7 cellular contexts compared by ENCODE assay signal in genomic region chr20:34558320-34559202, GRCh38. TPM values are rescaled to one million over a fixed set of nuclear protein-coding genes. Genes with fewer than 3 reads are reported as not detected.
A peak's percentile ranks its signal among the peaks of the same experiment; 100 is the strongest.
DNase-seq lines count a peak whose midpoint lies in the region; ATAC-seq and TF ChIP-seq lines count a peak whose summit lies in the region.

MAP1LC3A (plus strand) TSS chr20:34558718; CDS start chr20:34558869, 151 bp downstream.

- peak in 1 of 2 donors; percentile 5 for TF ChIP-seq POLR2A in sigmoid colon (IDR thresholded peaks at IDR 0.05)

- H3K4me3 ChIP-seq in HUES6 (ENCODE audit: low read depth, low read length) (peak within 1 kb of the TSS; percentile 78), WI38 (ENCODE audit: low read depth, low read length) (peak within 1 kb of the TSS; percentile 71), iPS-15b (ENCODE audit: low read depth, low read length) (peak within 1 kb of the TSS; percentile 75), sigmoid colon (peak within 1 kb of the TSS; percentile 70 to 94 (median 86))

- H3K4me3 Mint-ChIP-seq in MCF 10A (ENCODE audit: unreplicated experiment), result peak within 1 kb of the TSS; percentile 91

- H3K4me1 Mint-ChIP-seq in MCF 10A (ENCODE audit: insufficient read depth, unreplicated experiment), result peaks cover 21% of the 10 kb centered on the region

- H3K4me1 ChIP-seq in HUES6 (ENCODE audit: control insufficient read depth, insufficient read depth, low read length), result no peaks in the 10 kb centered on the region
- no peaks in the 10 kb centered on the region for H3K4me1 ChIP-seq in iPS-15b (ENCODE audit: control insufficient read depth, insufficient read depth, low read length)
- peaks cover 0 to 20% (median 12%) of the 10 kb centered on the region in 4 donors for H3K4me1 ChIP-seq in sigmoid colon

- H3K9me3 ChIP-seq in HUES6 (ENCODE audit: control insufficient read depth, insufficient read depth, low read depth, low read length), result no peaks in the 10 kb centered on the region
- H3K9me3 ChIP-seq in iPS-15b (ENCODE audit: control insufficient read depth, insufficient read depth, low read length), result no peaks in the 10 kb centered on the region
- no peaks in the 10 kb centered on the region for H3K9me3 ChIP-seq in sigmoid colon

- POLR2A ChIA-PET in MCF 10A (lab: Yijun Ruan, JAX), result interaction anchor here (0.6 to 1.7 kb wide), 6 partner anchors 11 to 223 kb away, joined by 3 to 11 read pairs (median 4); partner anchors contain the start of gene DYNLRB1

- BruUV-seq in MCF 10A (replicated peaks; lab: Mats Ljungman, UMichigan), result no TSS peak

- TF ChIP-seq CTCF in WI38 (IDR thresholded peaks at IDR 0.05; ENCODE audit: low read depth, low read length), result no peak
- no peak for TF ChIP-seq CTCF in MCF 10A (IDR thresholded peaks at IDR 0.05; ENCODE audit: unreplicated experiment)
- TF ChIP-seq CTCF in sigmoid colon (IDR thresholded peaks at IDR 0.05), result no peak

- H3K27me3 Mint-ChIP-seq in MCF 10A (ENCODE audit: insufficient read depth, unreplicated experiment), result no peaks in the 10 kb centered on the region

- ATAC-seq in GM18519 (IDR thresholded peaks at IDR 0.05; ENCODE audit: low FRiP score, unreplicated experiment), result peak; percentile 64

- WGBS in sigmoid colon, 2 donors, result 4 to 8% methylated on average over 100 of the region's 100 CpGs

- H3K36me3 ChIP-seq in HUES6 (ENCODE audit: control insufficient read depth, insufficient read depth, low read length) (0 out of 2 replicates have a peak, but pooled peaks cover 3% of the 10 kb centered on the region), iPS-15b (ENCODE audit: control insufficient read depth, insufficient read depth, low read length) (no peaks in the 10 kb centered on the region), sigmoid colon (no peaks in the 10 kb centered on the region)

- peak; percentile 79 for DNase-seq in MCF 10A (ENCODE audit: unreplicated experiment)
- peak; percentile 99 for DNase-seq in sigmoid colon
- DNase-seq in SIG-M5 treated with dmso at 0.1 percent for 504 hours (lab: John Stamatoyannopoulos, UW; ENCODE audit: unreplicated experiment), result no peak

- intact Hi-C loops in MCF 10A (cut with micrococcal nuclease) (no loop called here), sigmoid colon (cut with DNase I) (loop anchor here (1.0 to 2.0 kb wide), 3 partner anchors 32 to 146 kb away; partner anchors contain the start of genes DYNLRB1 and TP53INP2)

- H3K27me3 ChIP-seq in HUES6 (ENCODE audit: control insufficient read depth, insufficient read depth, low read length) (no peaks in the 10 kb centered on the region), iPS-15b (ENCODE audit: control insufficient read depth, insufficient read depth, low read length) (no peaks in the 10 kb centered on the region), sigmoid colon (no peaks in the 10 kb centered on the region)

- no peak for TF ChIP-seq EP300 in sigmoid colon (IDR thresholded peaks at IDR 0.05)

- H3K27ac ChIP-seq in HUES6 (ENCODE audit: low read depth, low read length), result peak within 1 kb of the TSS; percentile 62; the same call in 1 of the 2 replicates
- peak within 1 kb of the TSS; percentile 93 to 98 (median 96) for H3K27ac ChIP-seq in sigmoid colon

- H3K36me3 Mint-ChIP-seq in MCF 10A (ENCODE audit: insufficient read depth, unreplicated experiment), result peaks cover 7% of the 10 kb centered on the region

- H3K9ac ChIP-seq in HUES6 (ENCODE audit: low read length) (peak within 1 kb of the TSS; percentile 66), iPS-15b (ENCODE audit: low read depth, low read length) (no peak within 1 kb of the TSS)

- CTCF ChIA-PET in MCF 10A (lab: Yijun Ruan, JAX), result interaction anchor here (0.6 to 2.5 kb wide), 4 partner anchors 21 to 246 kb away, joined by 3 to 10 read pairs (median 4); no protein-coding TSS in a partner anchor

- H3K27ac Mint-ChIP-seq in MCF 10A (ENCODE audit: low read depth, unreplicated experiment), result peak within 1 kb of the TSS; percentile 85

- no peaks in the 10 kb centered on the region for H3K9me3 Mint-ChIP-seq in MCF 10A (ENCODE audit: unreplicated experiment)

RNA-seq across cellular contexts. Expression of gene MAP1LC3A, which starts in this region (rescaled TPM):
- total RNA-seq in MCF 10A (2022) (10.5 and 10.7 TPM in 2 replicates), sigmoid colon (10 to 100 TPM; 51.0 to 88.1 (median 77.8) TPM)
- 10 to 100 TPM; 45.5 to 47.9 (median 46.8) TPM for polyA plus RNA-seq in sigmoid colon
